32 cellular contexts compared by ENCODE assay signal in the genomic region with DNA sequence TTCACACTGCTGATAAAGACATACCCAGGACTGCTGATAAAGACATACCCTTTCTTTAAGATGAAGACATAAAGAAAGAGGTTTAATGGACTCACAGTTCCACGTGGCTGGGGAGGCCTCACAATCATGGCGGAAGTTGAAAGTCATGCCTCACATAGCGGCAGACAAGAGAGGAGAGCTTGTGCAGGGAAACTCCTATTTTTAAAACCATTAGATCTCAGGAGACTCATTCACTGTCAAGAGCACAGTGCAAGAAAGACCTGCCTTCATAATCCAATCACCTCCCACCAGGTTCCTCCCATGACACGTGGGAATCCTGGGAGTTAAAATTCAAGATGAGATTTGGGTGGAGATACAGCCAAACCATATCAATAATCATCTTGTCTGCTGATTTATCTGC.
"Had no signal": no experiment of that assay in that cellular context is flagged by ENCODE, and none has a peak within 500 bp of the region (broad histone marks: within the 10 kb centered on the region; RNA-seq: fewer than 3 reads in every experiment).

No MANE protein-coding gene starts in this region.

- H3K4me1 ChIP-seq: adrenal gland, ascending aorta, body of pancreas, breast epithelium had no signal

- H3K9me3 ChIP-seq: adrenal gland, ascending aorta, body of pancreas, breast epithelium had no signal

- H3K36me3 ChIP-seq: adrenal gland, ascending aorta, brain microvascular endothelial cell, breast epithelium, cardiac muscle cell had no signal

- H3K4me3 ChIP-seq: adrenal gland, ascending aorta, body of pancreas, breast epithelium, cardiac muscle cell had no signal

- H3K27ac ChIP-seq: adrenal gland, ascending aorta, body of pancreas, brain microvascular endothelial cell, breast epithelium, cardiac muscle cell had no signal

- H3K27me3 ChIP-seq: adrenal gland, ascending aorta, body of pancreas, brain microvascular endothelial cell, breast epithelium, cardiac muscle cell had no signal

- ATAC-seq: activated naive CD4-positive, alpha-beta T cell treated with anti-CD3 and anti-CD28 coated beads, Interleukin-2, amount 50 U/mL, for 72 hours; activated naive CD8-positive, alpha-beta T cell treated with anti-CD3 and anti-CD28 coated beads, Interleukin-2, amount 50 U/mL, for 24 hours; activated T-cell treated with anti-CD3 and anti-CD28 coated beads, Interleukin-2, amount 50 U/mL, for 4 hours; activated T-cell treated with anti-CD3 and anti-CD28 coated beads, Interleukin-2, amount 50 U/mL, for 72 hours; activated T-helper 17 cell treated with anti-CD3 and anti-CD28 coated beads, Interleukin-2, amount 50 U/mL, for 72 hours; body of pancreas had no signal

- DNase-seq: activated effector memory CD4-positive, alpha-beta T cell treated with anti-CD3 and anti-CD28 coated beads, Interleukin-2, amount 50 U/mL, for 16 hours; activated effector memory CD4-positive, alpha-beta T cell treated with Interleukin-2 at 50 U/mL for 16 hours; activated gamma-delta T cell; activated gamma-delta T cell treated with Interleukin-2 at 50 U/mL for 16 hours; activated naive CD4-positive, alpha-beta T cell; activated naive CD4-positive, alpha-beta T cell treated with anti-CD3 and anti-CD28 coated beads for 36 hours; activated naive CD4-positive, alpha-beta T cell treated with anti-CD3 and anti-CD28 coated beads, Interleukin-2, amount 10 ng/mL, durations not matched to agents 7 days and 5 days; activated naive CD4-positive, alpha-beta T cell treated with anti-CD3 and anti-CD28 coated beads, Interleukin-2, amount 50 U/mL, for 16 hours; activated naive CD4-positive, alpha-beta T cell treated with Interleukin-2 at 50 U/mL for 16 hours; activated naive CD8-positive, alpha-beta T cell treated with anti-CD3 and anti-CD28 coated beads for 36 hours; activated naive CD8-positive, alpha-beta T cell treated with anti-CD3 and anti-CD28 coated beads, Interleukin-2, amount 10 ng/mL, durations not matched to agents 7 days and 5 days; activated naive CD8-positive, alpha-beta T cell treated with anti-CD3 and anti-CD28 coated beads, Interleukin-2, amount 50 U/mL, for 24 hours; activated T-cell treated with anti-CD3 and anti-CD28 coated beads, Interleukin-2, amount 50 U/mL, for 1 hour; activated T-cell treated with anti-CD3 and anti-CD28 coated beads, Interleukin-2, amount 50 U/mL, for 24 hours; activated T-cell treated with anti-CD3 and anti-CD28 coated beads, Interleukin-2, amount 50 U/mL, for 4 hours; activated T-cell treated with anti-CD3 and anti-CD28 coated beads, Interleukin-2, amount 50 U/mL, for 48 hours; activated T-cell treated with anti-CD3 and anti-CD28 coated beads, Interleukin-2, amount 50 U/mL, for 72 hours; adrenal gland; amniotic stem cell; amygdala; anterior cingulate cortex; aorta; body of pancreas; brain microvascular endothelial cell; caudate nucleus; central memory CD4-positive, alpha-beta T cell; cerebellar nuclear complex had no signal
